ENCODE assay signal across 1 cellular context in genomic region chr10:79046991-79047874, GRCh38.
TF ChIP-seq lines count a peak whose summit lies in the region.

No MANE protein-coding gene starts in this region.

TF ChIP-seq in HepG2, 621 proteins besides CTCF, POLR2A, EP300 and RAD21:
- no peak for TF ChIP-seq ZNF605 (CRISPR knock-in tag; IDR thresholded peaks at IDR 0.05)
- TF ChIP-seq ZNF770 (CRISPR knock-in tag; IDR thresholded peaks at IDR 0.05), result 0 out of 2 replicates have a peak, but pooled peaks have one; percentile 58
- peak; percentile 91 for TF ChIP-seq ZNF768 (CRISPR knock-in tag; IDR thresholded peaks at IDR 0.05)
- no peak for TF ChIP-seq SNAI1 (CRISPR knock-in tag; IDR thresholded peaks at IDR 0.05; ENCODE audit: borderline replicate concordance)
- no peak for TF ChIP-seq ZNF225 (CRISPR knock-in tag; IDR thresholded peaks at IDR 0.05)
- peak; percentile 25; the same call in 1 of the 2 replicates for TF ChIP-seq ZMYM3 (CRISPR knock-in tag; IDR thresholded peaks at IDR 0.05)
- TF ChIP-seq U2AF1 (optimal IDR thresholded peaks at IDR 0.05; ENCODE audit: low read depth, low read length), result no peak
- TF ChIP-seq ZSCAN30 (CRISPR knock-in tag; IDR thresholded peaks at IDR 0.05), result no peak
- no peak for TF ChIP-seq EZH2 (conservative IDR thresholded peaks at IDR 0.05; ENCODE audit: low read depth, low read length)
- no peak for TF ChIP-seq E2F5 (CRISPR knock-in tag; conservative IDR thresholded peaks at IDR 0.05)
